10 cellular contexts compared by ENCODE assay signal in genomic region chr10:103276251-103276936, GRCh38. TPM values are rescaled to one million over a fixed set of nuclear protein-coding genes. Genes with fewer than 3 reads are reported as not detected.
DNase-seq lines count a peak whose midpoint lies in the region; ATAC-seq, FAIRE-seq and TF ChIP-seq lines count a peak whose summit lies in the region.
"Had no signal": no experiment of that assay in that cellular context is flagged by ENCODE, and none has a peak within 500 bp of the region (broad histone marks: within the 10 kb centered on the region; RNA-seq: fewer than 3 reads in every experiment).

No MANE protein-coding gene starts in this region.

- no peaks in the 10 kb centered on the region for H3K9me2 ChIP-seq in hepatocyte (replicated peaks; ENCODE audit: insufficient read depth)

- peak overlapping the region; percentile 48 for H3K4me3 Mint-ChIP-seq in activated T-cell treated with anti-CD3 and anti-CD28 coated beads, Interleukin-2, amount 50 U/mL, for 4 hours
- peak overlapping the region; percentile 69 to 82 for H3K4me3 Mint-ChIP-seq in stimulated activated naive B cell treated with anti-CD40 and anti-IgM and Interleukin-4, amounts not matched to agents 10 μg/mL and 1 μg/mL and 100 μg/mL, for 72 hours

- peaks cover 10% of the 10 kb centered on the region for H3K4me1 Mint-ChIP-seq in activated T-cell treated with anti-CD3 and anti-CD28 coated beads, Interleukin-2, amount 50 U/mL, for 4 hours (ENCODE audit: low read depth)
- peaks cover 13 to 24% of the 10 kb centered on the region in 2 donors for H3K4me1 Mint-ChIP-seq in stimulated activated naive B cell treated with anti-CD40 and anti-IgM and Interleukin-4, amounts not matched to agents 10 μg/mL and 1 μg/mL and 100 μg/mL, for 72 hours

- WGBS in hepatocyte (ENCODE audit: low lambda C conversion rate, missing lambda C conversion rate): 29% methylated on average over 22 of the region's 25 CpGs

- peaks cover 69% of the 10 kb centered on the region for H3K27me3 Mint-ChIP-seq in activated T-cell treated with anti-CD3 and anti-CD28 coated beads, Interleukin-2, amount 50 U/mL, for 4 hours (ENCODE audit: low read depth)
- peaks cover 52 to 81% of the 10 kb centered on the region in 2 donors for H3K27me3 Mint-ChIP-seq in stimulated activated naive B cell treated with anti-CD40 and anti-IgM and Interleukin-4, amounts not matched to agents 10 μg/mL and 1 μg/mL and 100 μg/mL, for 72 hours

- FAIRE-seq in D721Med (lab: Jason Lieb, UNC): no peak

- H3K79me2 ChIP-seq in hepatocyte: no peaks in the 10 kb centered on the region

- peaks cover 25% of the 10 kb centered on the region for H3K36me3 ChIP-seq in WERI-Rb-1
- no peaks in the 10 kb centered on the region for H3K36me3 ChIP-seq in hepatocyte (replicated peaks; ENCODE audit: insufficient read depth, low read depth)

- TF ChIP-seq CTCF in WERI-Rb-1 (IDR thresholded peaks at IDR 0.05; ENCODE audit: low read depth, low read length) (no peak), hepatocyte (IDR thresholded peaks at IDR 0.05; ENCODE audit: poor library complexity) (no peak), D721Med (IDR thresholded peaks at IDR 0.05; ENCODE audit: insufficient read depth, missing control alignments) (no peak)

- no peak overlapping the region for H2AFZ ChIP-seq in hepatocyte

- no peak for DNase-seq in activated T-cell treated with anti-CD3 and anti-CD28 coated beads, Interleukin-2, amount 50 U/mL, for 4 hours
- DNase-seq in activated T-cell treated with anti-CD3 and anti-CD28 coated beads for 4 hours (no peak), WERI-Rb-1 (peak; percentile 15), hepatocyte (ENCODE audit: low spot score) (no peak), D721Med (ENCODE audit: insufficient read length, low spot score) (no peak)
- no peak for DNase-seq in stimulated activated naive B cell treated with anti-CD40 and anti-IgM and Interleukin-4, amounts not matched to agents 10 μg/mL and 1 μg/mL and 100 μg/mL, for 72 hours

- H3K9me3 ChIP-seq in WERI-Rb-1 (ENCODE audit: severe bottlenecking): no peaks in the 10 kb centered on the region
- H3K9me3 ChIP-seq in hepatocyte (ENCODE audit: low read depth): no peaks in the 10 kb centered on the region

- peak overlapping the region; percentile 90 for H3K4me2 ChIP-seq in hepatocyte

- H3K27me3 ChIP-seq in WERI-Rb-1 (ENCODE audit: insufficient read depth, low read depth, severe bottlenecking): no peaks in the 10 kb centered on the region
- H3K27me3 ChIP-seq in hepatocyte: peaks cover 60% of the 10 kb centered on the region

- H3K9me3 Mint-ChIP-seq in activated T-cell treated with anti-CD3 and anti-CD28 coated beads, Interleukin-2, amount 50 U/mL, for 4 hours: no peaks in the 10 kb centered on the region
- peaks cover 0 to 5% of the 10 kb centered on the region in 2 donors for H3K9me3 Mint-ChIP-seq in stimulated activated naive B cell treated with anti-CD40 and anti-IgM and Interleukin-4, amounts not matched to agents 10 μg/mL and 1 μg/mL and 100 μg/mL, for 72 hours

- no peaks in the 10 kb centered on the region for H3K36me3 Mint-ChIP-seq in activated T-cell treated with anti-CD3 and anti-CD28 coated beads, Interleukin-2, amount 50 U/mL, for 4 hours (ENCODE audit: insufficient read depth)
- peaks cover 0 to 5% of the 10 kb centered on the region in 2 donors for H3K36me3 Mint-ChIP-seq in stimulated activated naive B cell treated with anti-CD40 and anti-IgM and Interleukin-4, amounts not matched to agents 10 μg/mL and 1 μg/mL and 100 μg/mL, for 72 hours
- H3K36me3 Mint-ChIP-seq: CD4-positive, CD25-positive, alpha-beta regulatory T cell had no signal

- H3K27ac ChIP-seq in WERI-Rb-1 (peak overlapping the region; percentile 83), hepatocyte (no peak overlapping the region)

- peak in 1 of 2 donors; percentile 3 for ATAC-seq in activated T-cell treated with anti-CD3 and anti-CD28 coated beads, Interleukin-2, amount 50 U/mL, for 4 hours
- ATAC-seq in stimulated activated naive B cell treated with anti-CD40 and anti-IgM and Interleukin-4, amounts not matched to agents 10 μg/mL and 1 μg/mL and 100 μg/mL, for 72 hours (replicated peaks): no peak
- ATAC-seq in GM21515 (IDR thresholded peaks at IDR 0.05; ENCODE audit: unreplicated experiment) (no peak), HG03460 (IDR thresholded peaks at IDR 0.05; ENCODE audit: unreplicated experiment) (no peak)

- H3K27ac Mint-ChIP-seq in stimulated activated naive B cell treated with anti-CD40 and anti-IgM and Interleukin-4, amounts not matched to agents 10 μg/mL and 1 μg/mL and 100 μg/mL, for 72 hours: no peak overlapping the region

- no peaks in the 10 kb centered on the region for H4K20me1 ChIP-seq in hepatocyte (ENCODE audit: insufficient read depth, poor library complexity, severe bottlenecking)

- no peaks in the 10 kb centered on the region for H3K4me1 ChIP-seq in hepatocyte (ENCODE audit: insufficient read depth)

- H3K4me3 ChIP-seq in WERI-Rb-1 (ENCODE audit: low read depth, low read length) (peak overlapping the region; percentile 64), hepatocyte (no peak overlapping the region)

RNA-seq across cellular contexts. Expression of gene INA, which starts 0.5 kb away (rescaled TPM):
- total RNA-seq in activated T-cell treated with anti-CD3 and anti-CD28 coated beads, Interleukin-2, amount 50 U/mL, for 4 hours: under 1 TPM; 0.27 to 0.38 (median 0.32) TPM
- total RNA-seq in hepatocyte: 0.16 and 0.93 TPM in 2 replicates
- 0.71 TPM in 1 of 2 replicates, not detected in the other for polyA plus RNA-seq in hepatocyte
- total RNA-seq: CD4-positive, CD25-positive, alpha-beta regulatory T cell; M059J had no signal
- polyA plus RNA-seq: CD4-positive, CD25-positive, alpha-beta regulatory T cell had no signal

RNA-seq across cellular contexts. Expression of gene RPEL1, which starts 30.7 kb away (rescaled TPM):
- under 1 TPM in 1 of 3 donors, not detected in 2; 0.18 TPM for total RNA-seq in activated T-cell treated with anti-CD3 and anti-CD28 coated beads, Interleukin-2, amount 50 U/mL, for 4 hours
- 0.10 TPM in 1 of 2 replicates, not detected in the other for total RNA-seq in hepatocyte
- polyA plus RNA-seq in hepatocyte: not detected in 2 replicates
- total RNA-seq: CD4-positive, CD25-positive, alpha-beta regulatory T cell had no signal
